ENCODE assay signal across 15 cellular contexts in the genomic region with DNA sequence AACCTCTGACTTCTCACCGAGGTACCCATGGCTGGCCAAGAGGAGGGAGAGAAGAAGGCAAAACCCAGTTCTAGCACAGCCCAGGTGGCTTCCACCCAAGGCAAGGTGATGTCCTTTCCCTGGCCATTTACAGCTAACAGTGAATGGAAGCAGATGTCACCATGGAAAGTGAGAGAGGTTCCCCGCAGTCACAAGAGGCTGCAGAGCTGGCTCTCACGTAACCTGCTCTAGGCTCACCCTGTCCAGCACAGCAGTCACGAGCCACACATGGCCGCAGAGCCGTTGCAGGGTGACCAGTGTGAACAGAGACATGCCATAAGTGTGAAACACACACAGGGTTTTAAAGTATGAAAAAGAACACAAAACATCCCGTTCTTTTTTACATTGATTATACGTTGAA.
"Had no signal": no experiment of that assay in that cellular context is flagged by ENCODE, and none has a peak within 500 bp of the region (broad histone marks: within the 10 kb centered on the region; RNA-seq: fewer than 3 reads in every experiment).

No MANE protein-coding gene starts in this region.

- H3K27ac ChIP-seq: colonic mucosa, prostate gland, VCaP had no signal

- H3K9me3 ChIP-seq: colonic mucosa, mucosa of descending colon, prostate gland had no signal

- H3K4me1 ChIP-seq: colonic mucosa had no signal

- H3K36me3 ChIP-seq: colonic mucosa had no signal

- ATAC-seq: activated T-cell treated with anti-CD3 and anti-CD28 coated beads, Interleukin-2, amount 50 U/mL, for 72 hours; mucosa of descending colon; natural killer cell; T-cell had no signal

- H3K27me3 ChIP-seq: colonic mucosa had no signal

- H3K4me3 ChIP-seq: colonic mucosa, mucosa of descending colon, prostate gland had no signal

- DNase-seq: activated CD4-positive, alpha-beta memory T cell treated with anti-CD3 and anti-CD28 coated beads for 36 hours; activated gamma-delta T cell treated with Interleukin-2 at 50 U/mL for 16 hours; activated naive CD8-positive, alpha-beta T cell treated with anti-CD3 and anti-CD28 coated beads for 36 hours; activated T-cell treated with anti-CD3 and anti-CD28 coated beads, Interleukin-2, amount 50 U/mL, for 72 hours; colonic mucosa; hypothalamus; mucosa of descending colon; natural killer cell; occipital lobe; stimulated activated CD4-positive, alpha-beta T cell treated with anti-CD3 and anti-CD28 coated beads, Interleukin-15, amount 100 ng/mL, for 24 hours; stimulated activated CD4-positive, alpha-beta T cell treated with anti-CD3 and anti-CD28 coated beads, Interleukin-4, amount 100 ng/mL, for 24 hours; T-cell; T1000 had no signal
